ENCODE assay signal across 9 cellular contexts in genomic region chr16:55494994-55495421, GRCh38. TPM values are rescaled to one million over a fixed set of nuclear protein-coding genes. Genes with fewer than 3 reads are reported as not detected.
A peak's percentile ranks its signal among the peaks of the same experiment; 100 is the strongest.
DNase-seq lines count a peak whose midpoint lies in the region; ATAC-seq and TF ChIP-seq lines count a peak whose summit lies in the region.
"Had no signal": no experiment of that assay in that cellular context is flagged by ENCODE, and none has a peak within 500 bp of the region (broad histone marks: within the 10 kb centered on the region; RNA-seq: fewer than 3 reads in every experiment).

No MANE protein-coding gene starts in this region.

- H3K9me3 Mint-ChIP-seq in natural killer cell treated with Interleukin-12 subunit alpha and Interleukin-12 subunit beta and Interleukin-15 and Interleukin-18, amount 100 ng/mL, for 72 hours = no peaks in the 10 kb centered on the region

- H3K4me3 ChIP-seq in gastroesophageal sphincter = no peak overlapping the region
- H3K4me3 ChIP-seq in prostate gland = no peak overlapping the region

- H3K4me1 ChIP-seq in gastroesophageal sphincter (peaks cover 0 to 77% (median 9%) of the 10 kb centered on the region in 3 donors), prostate gland (replicated peaks) (no peaks in the 10 kb centered on the region)

- no peaks in the 10 kb centered on the region for H3K36me3 Mint-ChIP-seq in natural killer cell treated with Interleukin-12 subunit alpha and Interleukin-12 subunit beta and Interleukin-15 and Interleukin-18, amount 100 ng/mL, for 72 hours

- no peak overlapping the region for H3K27ac Mint-ChIP-seq in natural killer cell treated with Interleukin-12 subunit alpha and Interleukin-12 subunit beta and Interleukin-15 and Interleukin-18, amount 100 ng/mL, for 72 hours

- no peak for TF ChIP-seq EP300 in gastroesophageal sphincter (IDR thresholded peaks at IDR 0.05)

- no peak overlapping the region for H3K4me3 Mint-ChIP-seq in natural killer cell treated with Interleukin-12 subunit alpha and Interleukin-12 subunit beta and Interleukin-15 and Interleukin-18, amount 100 ng/mL, for 72 hours

- H3K9me3 ChIP-seq in gastroesophageal sphincter (no peaks in the 10 kb centered on the region), prostate gland (no peaks in the 10 kb centered on the region)

- DNase-seq in GM04504 (ENCODE audit: low read depth) (peak; percentile 91), SW480 (ENCODE audit: low spot score) (peak; percentile 68), prostate gland (ENCODE audit: low spot score) (no peak), DMS79 (lab: John Stamatoyannopoulos, UW) (no peak)
- DNase-seq in natural killer cell treated with Interleukin-12 subunit alpha and Interleukin-12 subunit beta and Interleukin-15 and Interleukin-18, amount 100 ng/mL, for 72 hours (ENCODE audit: low spot score) = no peak
- DNase-seq in stimulated activated CD4-positive, alpha-beta T cell treated with anti-CD3 and anti-CD28 coated beads, Interleukin-2, amount 100 ng/mL, for 48 hours = no peak

- intact Hi-C loops in prostate gland (cut with DNase I) = no loop called here

- H3K36me3 ChIP-seq in gastroesophageal sphincter (peaks cover 0 to 31% of the 10 kb centered on the region in 2 donors), prostate gland (no peaks in the 10 kb centered on the region)

- TF ChIP-seq CTCF in gastroesophageal sphincter (IDR thresholded peaks at IDR 0.05) (peak in 3 of 4 experiments; percentile 25 to 59 (median 44)), prostate gland (IDR thresholded peaks at IDR 0.05) (peak in 3 of 4 experiments; percentile 17 to 57 (median 51))

- TF ChIP-seq POLR2A in gastroesophageal sphincter (IDR thresholded peaks at IDR 0.05) (no peak), prostate gland (IDR thresholded peaks at IDR 0.05) (no peak)

- no peaks in the 10 kb centered on the region for H3K4me1 Mint-ChIP-seq in natural killer cell treated with Interleukin-12 subunit alpha and Interleukin-12 subunit beta and Interleukin-15 and Interleukin-18, amount 100 ng/mL, for 72 hours (ENCODE audit: low read depth in 2 of 2)

- H3K27ac ChIP-seq in gastroesophageal sphincter = no peak overlapping the region
- no peak overlapping the region for H3K27ac ChIP-seq in prostate gland
- H3K27ac ChIP-seq: HL-60 had no signal

- H3K27me3 Mint-ChIP-seq in natural killer cell treated with Interleukin-12 subunit alpha and Interleukin-12 subunit beta and Interleukin-15 and Interleukin-18, amount 100 ng/mL, for 72 hours = peaks cover 5 to 14% of the 10 kb centered on the region in 2 donors

- H3K27me3 ChIP-seq in gastroesophageal sphincter = no peaks in the 10 kb centered on the region
- H3K27me3 ChIP-seq in prostate gland (replicated peaks; ENCODE audit: insufficient read depth) = no peaks in the 10 kb centered on the region

- WGBS in gastroesophageal sphincter (ENCODE audit: low coverage in 1 of 2), 2 donors = 10 to 20% methylated on average over 1 to 3 of the region's 3 CpGs
- 14% methylated on average over 3 of the region's 3 CpGs for WGBS in prostate gland

- ATAC-seq in gastroesophageal sphincter = peak; percentile 71
- no peak for ATAC-seq in HG02885 (IDR thresholded peaks at IDR 0.05; ENCODE audit: poor library complexity, unreplicated experiment)
- ATAC-seq in natural killer cell treated with Interleukin-12 subunit alpha and Interleukin-12 subunit beta and Interleukin-15 and Interleukin-18, amount 100 ng/mL, for 72 hours = no peak

RNA-seq across cellular contexts. Expression of gene LPCAT2, which starts 13.9 kb away (rescaled TPM):
- total RNA-seq in gastroesophageal sphincter (10 to 100 TPM in 3 of 4 donors, 1 to 10 TPM in 1; 8.0 to 27.1 (median 18.0) TPM), prostate gland (10 to 100 TPM; 10.8 to 13.6 TPM)
- 1 to 10 TPM in 1 of 2 donors, under 1 TPM in 1; 0.31 to 2.9 TPM for total RNA-seq in natural killer cell treated with Interleukin-12 subunit alpha and Interleukin-12 subunit beta and Interleukin-15 and Interleukin-18, amount 100 ng/mL, for 72 hours

RNA-seq across cellular contexts. Expression of gene MMP2, which starts 16.0 kb away (rescaled TPM):
- total RNA-seq in gastroesophageal sphincter = 100 to 1,000 TPM; 155 to 309 (median 265) TPM
- 100 to 1,000 TPM in 1 of 2 donors, 10 to 100 TPM in 1; 22.9 to 175 TPM for total RNA-seq in prostate gland
- not detected for total RNA-seq in natural killer cell treated with Interleukin-12 subunit alpha and Interleukin-12 subunit beta and Interleukin-15 and Interleukin-18, amount 100 ng/mL, for 72 hours

Comparison
In these comparisons a context has a peak if more than half of its experiments do, and no peak if none do; other contexts are left out.
1. DNase-seq: peak in GM04504 (single experiment) and SW480 (single experiment); none in prostate gland (single experiment), DMS79 (single experiment), natural killer cell treated with Interleukin-12 subunit alpha and Interleukin-12 subunit beta and Interleukin-15 and Interleukin-18, amount 100 ng/mL, for 72 hours (single experiment) and stimulated activated CD4-positive, alpha-beta T cell treated with anti-CD3 and anti-CD28 coated beads, Interleukin-2, amount 100 ng/mL, for 48 hours (0 of 2).
2. RNA of gene MMP2, which starts 16.0 kb away (total RNA-seq): 155 to 309 TPM in gastroesophageal sphincter and 22.9 to 175 TPM in prostate gland; not detected in natural killer cell treated with Interleukin-12 subunit alpha and Interleukin-12 subunit beta and Interleukin-15 and Interleukin-18, amount 100 ng/mL, for 72 hours; every median in the first group is over 10 times any median in the second.